10 cellular contexts compared by ENCODE assay signal in genomic region chr6:138248011-138248410, GRCh38. TPM values are rescaled to one million over a fixed set of nuclear protein-coding genes. Genes with fewer than 3 reads are reported as not detected.
"Had no signal": no experiment of that assay in that cellular context is flagged by ENCODE, and none has a peak within 500 bp of the region (broad histone marks: within the 10 kb centered on the region; RNA-seq: fewer than 3 reads in every experiment).

No MANE protein-coding gene starts in this region.

- H3K4me1 ChIP-seq: HAP-1 had no signal

- H3K9me3 Mint-ChIP-seq: HFFc6 had no signal

- H3K27ac ChIP-seq: GM23248, HL-60 had no signal

- H2AFZ ChIP-seq: GM23248 had no signal

- H3K36me3 ChIP-seq: HAP-1 had no signal

- H3K4me1 Mint-ChIP-seq: IgD-negative memory B cell had no signal

- H3K4me3 ChIP-seq: GM23248, HAP-1 had no signal

- H3K36me3 Mint-ChIP-seq: IgD-negative memory B cell had no signal

- H3K4me3 Mint-ChIP-seq: HFFc6, IgD-negative memory B cell had no signal

- H3K9me3 ChIP-seq: HAP-1 had no signal

- ATAC-seq: HCT116 had no signal

- DNase-seq: GM23248, GOT3, H7, HFFc6 had no signal

- H3K27ac Mint-ChIP-seq: HFFc6, IgD-negative memory B cell had no signal

- H3K9ac ChIP-seq: GM23248 had no signal

RNA-seq across cellular contexts. Expression of gene PBOV1, which starts 29.7 kb away (rescaled TPM):
- total RNA-seq: GM23248, H4, H7, HFFc6, HT1080 had no signal
- polyA plus RNA-seq: GM23248, IgD-negative memory B cell had no signal
